In the genomic region with DNA sequence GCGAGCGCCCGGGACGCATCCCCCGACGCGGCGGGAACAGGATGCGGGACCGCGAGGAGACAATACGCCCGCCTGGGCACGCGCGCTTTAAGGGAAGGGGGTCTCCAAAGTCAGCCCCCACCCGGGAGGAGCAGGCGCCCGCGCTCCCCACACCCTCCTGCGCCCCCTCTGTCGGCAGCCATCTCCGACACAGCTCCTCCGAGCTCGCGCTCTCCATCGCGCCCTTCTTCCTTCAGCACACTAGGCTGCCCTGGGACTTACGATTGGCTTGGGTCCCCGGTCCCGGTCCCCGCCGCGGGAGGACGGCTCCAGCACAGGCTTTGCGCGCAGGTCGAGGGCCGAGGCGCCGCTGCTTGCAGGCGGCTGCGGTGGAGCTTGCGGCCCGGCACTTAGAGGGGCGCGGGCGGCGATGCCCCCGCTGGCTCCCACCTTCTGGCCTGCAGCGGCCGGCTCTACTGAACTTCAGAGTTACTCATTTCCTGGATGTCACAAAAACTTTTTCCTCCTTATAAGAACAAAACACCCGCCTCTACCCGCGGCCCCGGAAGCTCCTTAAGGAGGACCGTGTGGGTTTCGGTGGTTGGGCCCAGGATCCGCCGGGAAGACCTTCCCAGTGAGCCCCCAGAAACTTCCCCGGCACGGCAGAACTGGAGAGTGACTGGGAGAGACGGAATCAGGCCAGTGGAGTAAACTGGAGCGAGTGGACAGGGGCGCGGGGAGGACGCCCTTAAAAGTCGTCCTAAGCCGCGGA, we compare ENCODE assay signal across 8 cellular contexts. TPM values are rescaled to one million over a fixed set of nuclear protein-coding genes. Genes with fewer than 3 reads are reported as not detected.
DNase-seq lines count a peak whose midpoint lies in the region; ATAC-seq and TF ChIP-seq lines count a peak whose summit lies in the region.

A gene with protein sequence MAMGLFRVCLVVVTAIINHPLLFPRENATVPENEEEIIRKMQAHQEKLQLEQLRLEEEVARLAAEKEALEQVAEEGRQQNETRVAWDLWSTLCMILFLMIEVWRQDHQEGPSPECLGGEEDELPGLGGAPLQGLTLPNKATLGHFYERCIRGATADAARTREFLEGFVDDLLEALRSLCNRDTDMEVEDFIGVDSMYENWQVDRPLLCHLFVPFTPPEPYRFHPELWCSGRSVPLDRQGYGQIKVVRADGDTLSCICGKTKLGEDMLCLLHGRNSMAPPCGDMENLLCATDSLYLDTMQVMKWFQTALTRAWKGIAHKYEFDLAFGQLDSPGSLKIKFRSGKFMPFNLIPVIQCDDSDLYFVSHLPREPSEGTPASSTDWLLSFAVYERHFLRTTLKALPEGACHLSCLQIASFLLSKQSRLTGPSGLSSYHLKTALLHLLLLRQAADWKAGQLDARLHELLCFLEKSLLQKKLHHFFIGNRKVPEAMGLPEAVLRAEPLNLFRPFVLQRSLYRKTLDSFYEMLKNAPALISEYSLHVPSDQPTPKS (minus strand): TSS at position 481 of the 751 bp plus-strand sequence. CDS start 22,414 bp downstream, outside the sequence.

- DNase-seq in AG09309 (ENCODE audit: low read depth) (peak; percentile 57), OCI-M1 (lab: John Stamatoyannopoulos, UW) (peak; percentile 94), myocyte (ENCODE audit: low read depth) (peak; percentile 84)
- peak; percentile 78 for DNase-seq in activated T-cell treated with anti-CD3 and anti-CD28 coated beads, Interleukin-2, amount 50 U/mL, for 1 hour
- peak; percentile 76 for DNase-seq in stimulated activated naive CD8-positive, alpha-beta T cell treated with anti-CD3 and anti-CD28 coated beads, Interleukin-15, Interleukin-2, amounts not matched to agents 100 U/mL and 50 U/mL, for 24 hours

- peaks cover 0 to 6% of the 10 kb centered on the region in 2 donors for H3K36me3 ChIP-seq in esophagus (ENCODE audit: control insufficient read depth in 2 of 2, insufficient read depth in 2 of 2, low read length in 1 of 2)

- peak within 1 kb of the TSS; percentile 98 to 100 for H3K27ac ChIP-seq in esophagus (ENCODE audit: low read depth in 2 of 2, low read length in 1 of 2)

- 0 to 1% methylated on average over 69 to 70 of the region's 70 CpGs for whole genome bisulfite sequencing in esophagus, 2 donors

- no peaks in the 10 kb centered on the region for H3K9me3 ChIP-seq in esophagus (ENCODE audit: control insufficient read depth in 2 of 2, insufficient read depth in 1 of 2, low read depth in 1 of 2, low read length in 1 of 2)

- peak; percentile 70 for ATAC-seq in GM18867 (IDR thresholded peaks at IDR 0.05; ENCODE audit: unreplicated experiment)
- ATAC-seq in HG03097 (IDR thresholded peaks at IDR 0.05; ENCODE audit: low FRiP score, unreplicated experiment) = peak; percentile 56
- peak; percentile 84 for ATAC-seq in stimulated activated naive CD8-positive, alpha-beta T cell treated with anti-CD3 and anti-CD28 coated beads, Interleukin-15, Interleukin-2, amounts not matched to agents 100 U/mL and 50 U/mL, for 24 hours

- H3K27me3 ChIP-seq in esophagus (ENCODE audit: control insufficient read depth in 1 of 2, insufficient read depth in 2 of 2, low read length in 2 of 2) = no peaks in the 10 kb centered on the region

- H3K4me3 ChIP-seq in AG09309 (ENCODE audit: control insufficient read depth, low read depth, low read length) (peak within 1 kb of the TSS; percentile 95), esophagus (ENCODE audit: low read depth in 1 of 2, low read length in 2 of 2) (peak within 1 kb of the TSS; percentile 90 to 96)

- H3K4me1 ChIP-seq in esophagus (ENCODE audit: control insufficient read depth in 2 of 2, insufficient read depth in 2 of 2, low read length in 1 of 2) = peaks cover 5 to 16% of the 10 kb centered on the region in 2 donors

- TF ChIP-seq CTCF in AG09309 (IDR thresholded peaks at IDR 0.05; ENCODE audit: control insufficient read depth, insufficient read depth, low read depth, low read length, missing control alignments) = peak; percentile 33

RNA-seq across cellular contexts. Expression of the gene that starts here (rescaled TPM):
- polyA plus RNA-seq in esophagus = 10 to 100 TPM; 34.0 to 34.5 TPM
- 4.4 and 5.2 TPM in 2 replicates for total RNA-seq in myocyte
- polyA plus RNA-seq in myocyte (2012) = 11.3 TPM

Comparison
In these comparisons a context has a peak if more than half of its experiments do, and no peak if none do; other contexts are left out.
1. Peak in every context shown above with its lines: DNase-seq, ATAC-seq, H3K4me3 ChIP-seq and H3K27ac ChIP-seq.